ENCODE assay signal across 8 cellular contexts in the genomic region with DNA sequence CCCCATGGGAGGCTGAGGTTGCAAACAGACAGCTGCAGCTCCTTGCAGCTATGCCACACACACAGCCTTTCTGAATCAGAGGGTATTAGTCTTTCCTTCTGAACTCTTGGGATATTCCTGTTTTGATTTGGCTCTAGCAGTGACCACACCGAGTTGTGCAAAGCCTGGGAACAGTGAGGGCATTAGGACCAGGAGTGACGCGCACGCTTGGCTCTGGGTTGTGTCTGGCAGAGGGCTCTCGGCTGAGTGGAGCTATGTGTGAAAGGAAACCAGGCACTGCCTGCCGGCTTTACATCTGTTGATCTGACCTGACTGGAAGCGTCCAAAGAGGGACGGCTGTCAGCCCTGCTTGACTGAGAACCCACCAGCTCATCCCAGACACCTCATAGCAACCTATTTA. TPM values are rescaled to one million over a fixed set of nuclear protein-coding genes. Genes with fewer than 3 reads are reported as not detected.
DNase-seq lines count a peak whose midpoint lies in the region; ATAC-seq, FAIRE-seq and TF ChIP-seq lines count a peak whose summit lies in the region.

A gene with protein sequence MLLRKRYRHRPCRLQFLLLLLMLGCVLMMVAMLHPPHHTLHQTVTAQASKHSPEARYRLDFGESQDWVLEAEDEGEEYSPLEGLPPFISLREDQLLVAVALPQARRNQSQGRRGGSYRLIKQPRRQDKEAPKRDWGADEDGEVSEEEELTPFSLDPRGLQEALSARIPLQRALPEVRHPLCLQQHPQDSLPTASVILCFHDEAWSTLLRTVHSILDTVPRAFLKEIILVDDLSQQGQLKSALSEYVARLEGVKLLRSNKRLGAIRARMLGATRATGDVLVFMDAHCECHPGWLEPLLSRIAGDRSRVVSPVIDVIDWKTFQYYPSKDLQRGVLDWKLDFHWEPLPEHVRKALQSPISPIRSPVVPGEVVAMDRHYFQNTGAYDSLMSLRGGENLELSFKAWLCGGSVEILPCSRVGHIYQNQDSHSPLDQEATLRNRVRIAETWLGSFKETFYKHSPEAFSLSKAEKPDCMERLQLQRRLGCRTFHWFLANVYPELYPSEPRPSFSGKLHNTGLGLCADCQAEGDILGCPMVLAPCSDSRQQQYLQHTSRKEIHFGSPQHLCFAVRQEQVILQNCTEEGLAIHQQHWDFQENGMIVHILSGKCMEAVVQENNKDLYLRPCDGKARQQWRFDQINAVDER (plus strand): TSS at position 292 of the 400 bp plus-strand sequence. CDS start 472 bp downstream, outside the sequence.

- WGBS in heart right ventricle, 2 donors, result 7 to 8% methylated on average over 8 of the region's 8 CpGs

- H3K27me3 Mint-ChIP-seq in astrocyte (ENCODE audit: low read depth, unreplicated experiment), result peaks cover 4% of the 10 kb centered on the region

- no peaks in the 10 kb centered on the region for H3K36me3 Mint-ChIP-seq in astrocyte (ENCODE audit: low read depth, unreplicated experiment)

- peak within 1 kb of the TSS; percentile 75 for H3K9ac ChIP-seq in astrocyte (ENCODE audit: low read length)

- peak within 1 kb of the TSS; percentile 72 for H3K27ac ChIP-seq in astrocyte (ENCODE audit: low read depth, low read length)
- peak within 1 kb of the TSS in 9 of 10 donors; percentile 1 to 81 (median 56) for H3K27ac ChIP-seq in heart right ventricle

- H3K4me1 Mint-ChIP-seq in astrocyte (ENCODE audit: low read depth, unreplicated experiment), result peaks cover 32% of the 10 kb centered on the region

- intact Hi-C loops in heart right ventricle (cut with DNase I), result loop anchor here in 4 of 10 donors (2.0 to 10.0 kb wide), 4 partner anchors 124 to 540 kb away; no protein-coding TSS in a partner anchor

- FAIRE-seq in astrocyte (lab: Jason Lieb, UNC), result peak; percentile 58

- DNase-seq in EL, result peak; percentile 90
- peak; percentile 98 for DNase-seq in astrocyte (ENCODE audit: low read depth)
- peak; percentile 77 to 87 for DNase-seq in heart right ventricle
- peak; percentile 88 for DNase-seq in renal cortical epithelial cell (ENCODE audit: low read depth)
- no peak for DNase-seq in GDM1 (lab: John Stamatoyannopoulos, UW)
- no peak for DNase-seq in stimulated activated CD4-positive, alpha-beta T cell treated with anti-CD3 and anti-CD28 coated beads, Interleukin-4, amount 100 ng/mL, for 1 hour
- no peak for DNase-seq in H7

- H3K27ac Mint-ChIP-seq in astrocyte (ENCODE audit: unreplicated experiment), result peak within 1 kb of the TSS; percentile 87

- no peak for TF ChIP-seq CTCF in astrocyte (IDR thresholded peaks at IDR 0.05; ENCODE audit: insufficient read depth, low read depth, low read length)
- TF ChIP-seq CTCF in heart right ventricle (IDR thresholded peaks at IDR 0.05), result no peak

- ATAC-seq in heart right ventricle, result peak; percentile 83 to 93 (median 90)
- no peak for ATAC-seq in HG03521 (IDR thresholded peaks at IDR 0.05; ENCODE audit: unreplicated experiment)

- H3K4me3 ChIP-seq in astrocyte (ENCODE audit: insufficient read depth, low read depth, low read length), result peak within 1 kb of the TSS; percentile 0
- H3K4me3 ChIP-seq in heart right ventricle, result peak within 1 kb of the TSS; percentile 11 to 42 (median 32)
- H3K4me3 ChIP-seq in H7 (ENCODE audit: insufficient read depth, low read depth, low read length), result no peak within 1 kb of the TSS

- H3K9me3 Mint-ChIP-seq in astrocyte (ENCODE audit: unreplicated experiment), result peaks cover 9% of the 10 kb centered on the region

- peak within 1 kb of the TSS; percentile 14 for H2AFZ ChIP-seq in astrocyte (ENCODE audit: low read depth, low read length)

- peak within 1 kb of the TSS; percentile 12 for H3K4me3 Mint-ChIP-seq in astrocyte (ENCODE audit: unreplicated experiment)

- H3K4me1 ChIP-seq in astrocyte (ENCODE audit: insufficient read depth, low read length) (peaks cover 56% of the 10 kb centered on the region), heart right ventricle (peaks cover 0 to 51% (median 37%) of the 10 kb centered on the region in 9 donors)

- H3K36me3 ChIP-seq in astrocyte (ENCODE audit: insufficient read depth, low read length) (no peaks in the 10 kb centered on the region), heart right ventricle (no peaks in the 10 kb centered on the region), H7 (replicated peaks; ENCODE audit: control insufficient read depth, insufficient read depth, low read length) (no peaks in the 10 kb centered on the region)

- peaks cover 4% of the 10 kb centered on the region for H3K79me2 ChIP-seq in astrocyte (ENCODE audit: insufficient read depth, low read length)

- H3K9me3 ChIP-seq in astrocyte (ENCODE audit: insufficient read depth, low read depth, low read length) (no peaks in the 10 kb centered on the region), heart right ventricle (no peaks in the 10 kb centered on the region)

- no peaks in the 10 kb centered on the region for H4K20me1 ChIP-seq in astrocyte (ENCODE audit: insufficient read depth, low read length)

- H3K4me2 ChIP-seq in astrocyte (ENCODE audit: low read length), result peak within 1 kb of the TSS; percentile 70

- H3K27me3 ChIP-seq in astrocyte (ENCODE audit: insufficient read depth, low read length), result no peaks in the 10 kb centered on the region
- peaks cover 0 to 7% (median 0%) of the 10 kb centered on the region in 7 donors for H3K27me3 ChIP-seq in heart right ventricle
- H3K27me3 ChIP-seq in H7 (ENCODE audit: control insufficient read depth, insufficient read depth, low read length), result peaks cover 16% of the 10 kb centered on the region; the same call in 1 of the 2 replicates

RNA-seq across cellular contexts. Expression of the gene that starts here (rescaled TPM):
- 0.95 and 3.0 TPM in 2 replicates for total RNA-seq in astrocyte
- 10 to 100 TPM in 2 of 10 donors, 1 to 10 TPM in 6, under 1 TPM in 2; 0.55 to 30.5 (median 2.6) TPM for total RNA-seq in heart right ventricle
- polyA plus RNA-seq in heart right ventricle, result 10 to 100 TPM in 1 of 2 donors, 1 to 10 TPM in 1; 8.0 to 10.9 TPM
- 0.17 and 0.55 TPM in 2 replicates for total RNA-seq in renal cortical epithelial cell
- total RNA-seq in H7 (2014; rRNA removed; shearing (Covaris generic)), result 0.67 TPM in 1 of 2 replicates, not detected in the other

Comparison
In these comparisons a context has a peak if more than half of its experiments do, and no peak if none do; other contexts are left out.
1. Peak in DNase-seq in renal cortical epithelial cell; RNA of the gene not detected or under 1 TPM.
2. DNase-seq: peak in EL (single experiment), astrocyte (single experiment) and heart right ventricle (2 of 2); none in GDM1 (single experiment), stimulated activated CD4-positive, alpha-beta T cell treated with anti-CD3 and anti-CD28 coated beads, Interleukin-4, amount 100 ng/mL, for 1 hour (single experiment) and H7 (single experiment).